22 cellular contexts compared by ENCODE assay signal in the genomic region with DNA sequence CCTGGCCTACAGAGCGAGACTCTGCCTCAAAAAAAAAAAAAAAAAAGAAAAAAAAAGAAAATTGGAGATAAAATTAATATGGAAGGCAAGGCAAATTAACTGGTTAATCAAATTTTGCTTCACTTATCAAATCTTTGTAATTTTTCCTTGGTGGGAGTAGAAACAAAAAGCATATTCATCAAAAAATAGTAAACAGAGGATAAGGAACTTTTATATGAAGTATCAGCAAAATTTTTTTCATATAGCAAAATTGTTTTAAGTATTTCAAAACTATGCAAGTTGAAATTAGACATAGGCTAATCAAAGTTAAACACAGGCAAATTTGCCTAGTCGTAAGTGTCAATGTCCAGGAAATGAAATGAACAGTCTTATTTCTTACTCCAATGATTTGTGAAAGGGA. TPM values are rescaled to one million over a fixed set of nuclear protein-coding genes. Genes with fewer than 3 reads are reported as not detected.
DNase-seq lines count a peak whose midpoint lies in the region; ATAC-seq, FAIRE-seq and TF ChIP-seq lines count a peak whose summit lies in the region.
"Had no signal": no experiment of that assay in that cellular context is flagged by ENCODE, and none has a peak within 500 bp of the region (broad histone marks: within the 10 kb centered on the region; RNA-seq: fewer than 3 reads in every experiment).

No MANE protein-coding gene starts in this region.

- POLR2A ChIA-PET in K562 (lab: Yijun Ruan, JAX), result no interaction called here

- H3K9ac ChIP-seq in K562 (ENCODE audit: insufficient read depth in 1 of 2, low read depth in 2 of 2, low read length in 2 of 2), result peak overlapping the region in 1 of 2 experiments; percentile 18; a peak in 2 of 4 replicates

- H3K79me2 ChIP-seq in K562 (ENCODE audit: control insufficient read depth, insufficient read depth, low read length), result peaks cover 97% of the 10 kb centered on the region

- in situ Hi-C loops in K562 (cut with MboI), result no loop called here

- H3K4me1 Mint-ChIP-seq in activated T-cell treated with anti-CD3 and anti-CD28 coated beads, Interleukin-2, amount 50 U/mL, for 24 hours (ENCODE audit: low read depth), result peaks cover 66% of the 10 kb centered on the region
- peaks cover 60% of the 10 kb centered on the region for H3K4me1 Mint-ChIP-seq in activated T-cell treated with anti-CD3 and anti-CD28 coated beads, Interleukin-2, amount 50 U/mL, for 4 hours (ENCODE audit: low read depth)
- peaks cover 54 to 61% of the 10 kb centered on the region in 2 donors for H3K4me1 Mint-ChIP-seq in natural killer cell treated with Interleukin-12 subunit alpha and Interleukin-12 subunit beta and Interleukin-15 and Interleukin-18, amount 100 ng/mL, for 72 hours (ENCODE audit: low read depth in 2 of 2)

- H3K9me3 ChIP-seq in K562 (replicated peaks; ENCODE audit: control insufficient read depth, insufficient read depth, low read depth, low read length), result no peaks in the 10 kb centered on the region
- H3K9me3 ChIP-seq: Peyer's patch had no signal

- H3K36me3 Mint-ChIP-seq in activated T-cell treated with anti-CD3 and anti-CD28 coated beads, Interleukin-2, amount 50 U/mL, for 24 hours (ENCODE audit: low read depth), result peaks cover 67% of the 10 kb centered on the region
- H3K36me3 Mint-ChIP-seq in activated T-cell treated with anti-CD3 and anti-CD28 coated beads, Interleukin-2, amount 50 U/mL, for 4 hours (ENCODE audit: insufficient read depth), result peaks cover 9% of the 10 kb centered on the region
- H3K36me3 Mint-ChIP-seq in natural killer cell treated with Interleukin-12 subunit alpha and Interleukin-12 subunit beta and Interleukin-15 and Interleukin-18, amount 100 ng/mL, for 72 hours, result no peaks in the 10 kb centered on the region

- H2AFZ ChIP-seq in K562 (ENCODE audit: low read depth, low read length), result no peak overlapping the region

- no peak for TF ChIP-seq POLR2A in K562 (conservative IDR thresholded peaks at IDR 0.05)

- ATAC-seq in activated T-cell treated with anti-CD3 and anti-CD28 coated beads, Interleukin-2, amount 50 U/mL, for 4 hours, result no peak
- ATAC-seq in K562, result no peak
- ATAC-seq in natural killer cell treated with Interleukin-12 subunit alpha and Interleukin-12 subunit beta and Interleukin-15 and Interleukin-18, amount 100 ng/mL, for 72 hours, result no peak
- ATAC-seq in HG03175 (IDR thresholded peaks at IDR 0.05; ENCODE audit: unreplicated experiment), result no peak
- ATAC-seq: HCT116, SK-N-SH treated with all-trans-retinoic acid at 6 μM for 48 hours had no signal

- peaks cover 3 to 27% of the 10 kb centered on the region in 2 experiments; a peak in 4 of 5 replicates for H3K4me1 ChIP-seq in K562 (replicated peaks in 1 of 2; ENCODE audit: control insufficient read depth in 2 of 2, insufficient read depth in 2 of 2, low read length in 2 of 2)

- H3K27me3 Mint-ChIP-seq in activated T-cell treated with anti-CD3 and anti-CD28 coated beads, Interleukin-2, amount 50 U/mL, for 24 hours, result no peaks in the 10 kb centered on the region
- H3K27me3 Mint-ChIP-seq in activated T-cell treated with anti-CD3 and anti-CD28 coated beads, Interleukin-2, amount 50 U/mL, for 4 hours (ENCODE audit: low read depth), result no peaks in the 10 kb centered on the region
- H3K27me3 Mint-ChIP-seq in natural killer cell treated with Interleukin-12 subunit alpha and Interleukin-12 subunit beta and Interleukin-15 and Interleukin-18, amount 100 ng/mL, for 72 hours, result no peaks in the 10 kb centered on the region

- no peak overlapping the region for H3K4me3 Mint-ChIP-seq in activated T-cell treated with anti-CD3 and anti-CD28 coated beads, Interleukin-2, amount 50 U/mL, for 24 hours
- H3K4me3 Mint-ChIP-seq in activated T-cell treated with anti-CD3 and anti-CD28 coated beads, Interleukin-2, amount 50 U/mL, for 4 hours, result no peak overlapping the region
- H3K4me3 Mint-ChIP-seq in natural killer cell treated with Interleukin-12 subunit alpha and Interleukin-12 subunit beta and Interleukin-15 and Interleukin-18, amount 100 ng/mL, for 72 hours, result no peak overlapping the region

- WGBS in K562 (ENCODE audit: insufficient coverage, low coverage, missing lambda C conversion rate), result 92% methylated on average over 1 of the region's 2 CpGs

- no peak overlapping the region for H3K4me2 ChIP-seq in K562 (ENCODE audit: insufficient read depth, low read length)

- H3K27me3 ChIP-seq in K562 (ENCODE audit: control insufficient read depth in 2 of 2, insufficient read depth in 2 of 2, low read length in 2 of 2), result no peaks in the 10 kb centered on the region
- H3K27me3 ChIP-seq: Peyer's patch had no signal

- BruUV-seq in K562 (replicated peaks; lab: Mats Ljungman, UMichigan), result no TSS peak

- CTCF ChIA-PET in K562 (lab: Yijun Ruan, JAX; ENCODE audit: low intra/inter-chr PET ratio), result no interaction called here

- peak overlapping the region; percentile 22; the same call in 1 of the 3 replicates for H3K27ac ChIP-seq in K562 (ENCODE audit: extremely low read depth, low read depth, low read length)
- H3K27ac ChIP-seq: C4-2B, Peyer's patch had no signal

- H4K20me1 ChIP-seq in K562 (replicated peaks; ENCODE audit: control insufficient read depth, insufficient read depth, low read length), result peaks cover 5% of the 10 kb centered on the region; the same call in 1 of the 2 replicates

- no peak for TF ChIP-seq RAD21 in K562 (CRISPR knock-in tag; conservative IDR thresholded peaks at IDR 0.05 in 1 of 2, IDR thresholded peaks at IDR 0.05 in 1 of 2)

- H3K9me1 ChIP-seq in K562 (ENCODE audit: control insufficient read depth, insufficient read depth, low read length), result peaks cover 3% of the 10 kb centered on the region

- TF ChIP-seq CTCF in K562 (IDR thresholded peaks at IDR 0.05 in 2 of 3, conservative IDR thresholded peaks at IDR 0.05 in 1 of 3; ENCODE audit: insufficient read depth in 2 of 3, low read depth in 1 of 3, low read length in 3 of 3), result no peak

- intact Hi-C loops in K562 (cut with micrococcal nuclease), result no loop called here

- H3K4me3 ChIP-seq in K562, result no peak overlapping the region
- H3K4me3 ChIP-seq: Peyer's patch had no signal

- TF ChIP-seq EP300 in K562 (IDR thresholded peaks at IDR 0.05; ENCODE audit: low read length), result no peak

- peak overlapping the region; percentile 28 for H3K27ac Mint-ChIP-seq in activated T-cell treated with anti-CD3 and anti-CD28 coated beads, Interleukin-2, amount 50 U/mL, for 24 hours
- peak overlapping the region; percentile 4 to 77 for H3K27ac Mint-ChIP-seq in natural killer cell treated with Interleukin-12 subunit alpha and Interleukin-12 subunit beta and Interleukin-15 and Interleukin-18, amount 100 ng/mL, for 72 hours

- no peak for DNase-seq in activated T-cell treated with anti-CD3 and anti-CD28 coated beads, Interleukin-2, amount 50 U/mL, for 24 hours
- no peak for DNase-seq in activated T-cell treated with anti-CD3 and anti-CD28 coated beads, Interleukin-2, amount 50 U/mL, for 4 hours
- DNase-seq in K562 (ENCODE audit: extremely low read depth in 1 of 4, low spot score in 3 of 4), result no peak
- no peak for DNase-seq in natural killer cell treated with Interleukin-12 subunit alpha and Interleukin-12 subunit beta and Interleukin-15 and Interleukin-18, amount 100 ng/mL, for 72 hours (ENCODE audit: low spot score)
- no peak for DNase-seq in COLO829 (ENCODE audit: low spot score)
- DNase-seq in hypothalamus (lab: John Stamatoyannopoulos, UW), result no peak
- no peak for DNase-seq in NCI-H69 (lab: John Stamatoyannopoulos, UW)
- DNase-seq: DMS79, GOT3, KBM-7, NCI-H1105 treated with DMSO at 0.1 percent for 48 hours, NCI-H2029 treated with DMSO at 0.1 percent for 48 hours, NCI-H2171, NCI-H345, NCI-H524, NCI-H82, Peyer's patch had no signal

- no peak for FAIRE-seq in K562 (lab: Jason Lieb, UNC)
- FAIRE-seq: GM19239 had no signal

- H3K9me3 Mint-ChIP-seq in activated T-cell treated with anti-CD3 and anti-CD28 coated beads, Interleukin-2, amount 50 U/mL, for 24 hours, result no peaks in the 10 kb centered on the region
- no peaks in the 10 kb centered on the region for H3K9me3 Mint-ChIP-seq in activated T-cell treated with anti-CD3 and anti-CD28 coated beads, Interleukin-2, amount 50 U/mL, for 4 hours
- H3K9me3 Mint-ChIP-seq in natural killer cell treated with Interleukin-12 subunit alpha and Interleukin-12 subunit beta and Interleukin-15 and Interleukin-18, amount 100 ng/mL, for 72 hours, result no peaks in the 10 kb centered on the region

- peaks cover 58% of the 10 kb centered on the region; the same call in 2 of the 3 replicates for H3K36me3 ChIP-seq in K562 (ENCODE audit: control insufficient read depth, insufficient read depth, low read length)

TF ChIP-seq in K562, 482 proteins besides CTCF, POLR2A, EP300 and RAD21 (continues in another document):
- no peak for TF ChIP-seq ZNF584 (CRISPR knock-in tag; IDR thresholded peaks at IDR 0.05; ENCODE audit: low read depth)
- TF ChIP-seq MAFF (IDR thresholded peaks at IDR 0.05; ENCODE audit: low read length), result peak; percentile 19; the same call in 1 of the 2 replicates

RNA-seq across cellular contexts. Expression of gene PICALM, which starts 33.0 kb away (rescaled TPM):
- 100 to 1,000 TPM in 1 of 3 donors, 10 to 100 TPM in 2; 96.2 to 105 (median 97.6) TPM for total RNA-seq in activated T-cell treated with anti-CD3 and anti-CD28 coated beads, Interleukin-2, amount 50 U/mL, for 4 hours
- total RNA-seq in K562 (2011; cell fraction: chromatin; rRNA removed; ENCODE audit: low replicate concordance), result 475 and 1,498 TPM in 2 replicates
- total RNA-seq in K562 (2011; cell fraction: nucleolus; rRNA removed), result 202 and 279 TPM in 2 replicates
- total RNA-seq in K562 (2011; cell fraction: nucleoplasm; rRNA removed), result 517 and 758 TPM in 2 replicates
- total RNA-seq in K562 (2014; rRNA removed) (230 and 307 TPM in 2 replicates), K562 (2014; rRNA removed; fragmentation: Illumina TruSeq; extraction: Trizol) (340 and 386 TPM in 2 replicates), K562 (2015; rRNA removed; fragmentation: Illumina TruSeq; extraction: Trizol) (269 and 309 TPM in 2 replicates), K562 (2021) (281 and 340 TPM in 2 replicates)
- polyA plus RNA-seq in K562 (2011; rRNA removed) (681 and 990 TPM in 2 replicates), K562 (2014; fragmentation: Illumina TruSeq; extraction: Trizol) (445 and 542 TPM in 2 replicates), K562 (2014; fragmentation: Nextera tagmentation; extraction: Ambion mirVana) (100 to 1,000 TPM in 1 of 2 experiments, 10 to 100 TPM in 1; 41.3 to 129 TPM), K562 (2014; rRNA removed) (304 TPM in 2 replicates)
- polyA plus RNA-seq in K562 (2011; cell fraction: cytosol; rRNA removed), result 509 and 566 TPM in 2 replicates
- 499 and 568 TPM in 2 replicates for polyA plus RNA-seq in K562 (2011; cell fraction: nucleus; rRNA removed)
- 259 and 286 TPM in 2 replicates for polyA plus RNA-seq in K562 (2012)
- polyA minus RNA-seq in K562 (2011; rRNA and poly(A)+ RNA removed), result 1,181 and 1,573 TPM in 2 replicates
- polyA minus RNA-seq in K562 (2011; cell fraction: cytosol; rRNA and poly(A)+ RNA removed), result 387 and 658 TPM in 2 replicates
- 394 and 431 TPM in 2 replicates for polyA minus RNA-seq in K562 (2011; cell fraction: nucleus; rRNA and poly(A)+ RNA removed)
- 100 to 1,000 TPM; 208 to 223 TPM for total RNA-seq in natural killer cell treated with Interleukin-12 subunit alpha and Interleukin-12 subunit beta and Interleukin-15 and Interleukin-18, amount 100 ng/mL, for 72 hours
